In genomic region chr1:1599919-1600860, GRCh38 we compare ENCODE assay signal across 8 cellular contexts. TPM values are rescaled to one million over a fixed set of nuclear protein-coding genes. Genes with fewer than 3 reads are reported as not detected.
DNase-seq lines count a peak whose midpoint lies in the region; ATAC-seq and TF ChIP-seq lines count a peak whose summit lies in the region.

TSS of gene FNDC10 (minus strand) at chr1:1600135. CDS start at chr1:1600015, 120 bp downstream.

- no peak within 1 kb of the TSS for H3K27ac ChIP-seq in BLaER1 treated with 17β-estradiol and CSF1 and Interleukin-3, amounts not matched to agents 10 nM and 100 nM
- no peak within 1 kb of the TSS for H3K27ac ChIP-seq in coronary artery

- DNase-seq in HuH-7 (ENCODE audit: low spot score) (peak; percentile 69), coronary artery (ENCODE audit: low spot score) (no peak), naive B cell (no peak), glomerular visceral epithelial cell (ENCODE audit: extremely low spot score) (no peak), NCI-H774 (lab: John Stamatoyannopoulos, UW) (no peak)

- peak within 1 kb of the TSS; percentile 73 to 92 (median 81) for H3K4me3 Mint-ChIP-seq in naive B cell

- no peak for TF ChIP-seq CTCF in coronary artery (IDR thresholded peaks at IDR 0.05)

- peak within 1 kb of the TSS in 2 of 6 donors; percentile 56 to 88 for H3K27ac Mint-ChIP-seq in naive B cell

- H3K9ac ChIP-seq in BLaER1 treated with 17β-estradiol and CSF1 and Interleukin-3, amounts not matched to agents 10 nM and 100 nM: peak within 1 kb of the TSS in 10 of 11 experiments; percentile 32 to 62 (median 52); a peak in 18 of 22 replicates

- no peaks in the 10 kb centered on the region for H3K36me3 Mint-ChIP-seq in naive B cell

- H3K4me1 ChIP-seq in BLaER1 treated with 17β-estradiol and CSF1 and Interleukin-3, amounts not matched to agents 10 nM and 100 nM: peaks cover 41 to 79% (median 73%) of the 10 kb centered on the region in 10 experiments

- H3K36me3 ChIP-seq in BLaER1 treated with 17β-estradiol and CSF1 and Interleukin-3, amounts not matched to agents 10 nM and 100 nM: no peaks in the 10 kb centered on the region

- H3K4me1 Mint-ChIP-seq in naive B cell: peaks cover 16 to 22% (median 19%) of the 10 kb centered on the region in 3 donors

- ATAC-seq in naive B cell (ENCODE audit: low read depth in 2 of 2) (no peak), GM19395 (IDR thresholded peaks at IDR 0.05; ENCODE audit: unreplicated experiment) (no peak), HG03442 (IDR thresholded peaks at IDR 0.05; ENCODE audit: unreplicated experiment) (no peak)

- H3K4me2 ChIP-seq in BLaER1 treated with 17β-estradiol and CSF1 and Interleukin-3, amounts not matched to agents 10 nM and 100 nM: peak within 1 kb of the TSS; percentile 82 to 94 (median 90)

- peaks cover 0 to 31% (median 9%) of the 10 kb centered on the region in 11 experiments; a peak in 12 of 22 replicates for H4K20me1 ChIP-seq in BLaER1 treated with 17β-estradiol and CSF1 and Interleukin-3, amounts not matched to agents 10 nM and 100 nM

- H3K9me3 ChIP-seq in BLaER1 treated with 17β-estradiol and CSF1 and Interleukin-3, amounts not matched to agents 10 nM and 100 nM (replicated peaks in 1 of 11): no peaks in the 10 kb centered on the region

- H3K9me3 Mint-ChIP-seq in naive B cell: no peaks in the 10 kb centered on the region

- H3K27me3 Mint-ChIP-seq in naive B cell: peaks cover 4 to 18% (median 5%) of the 10 kb centered on the region in 3 donors

- peak within 1 kb of the TSS; percentile 55 to 75 (median 61) for H3K4me3 ChIP-seq in BLaER1 treated with 17β-estradiol and CSF1 and Interleukin-3, amounts not matched to agents 10 nM and 100 nM
- H3K4me3 ChIP-seq in coronary artery: peak within 1 kb of the TSS; percentile 74

- peaks cover 39 to 72% (median 53%) of the 10 kb centered on the region in 11 experiments for H3K27me3 ChIP-seq in BLaER1 treated with 17β-estradiol and CSF1 and Interleukin-3, amounts not matched to agents 10 nM and 100 nM

RNA-seq across cellular contexts. Expression of gene FNDC10, which starts in this region (rescaled TPM):
- under 1 TPM in 3 of 6 donors, not detected in 3; 0.13 to 0.75 (median 0.19) TPM for polyA plus RNA-seq in naive B cell (ENCODE audit: low read depth in 6 of 6)
